ENCODE assay signal across 1 cellular context in the genomic region with DNA sequence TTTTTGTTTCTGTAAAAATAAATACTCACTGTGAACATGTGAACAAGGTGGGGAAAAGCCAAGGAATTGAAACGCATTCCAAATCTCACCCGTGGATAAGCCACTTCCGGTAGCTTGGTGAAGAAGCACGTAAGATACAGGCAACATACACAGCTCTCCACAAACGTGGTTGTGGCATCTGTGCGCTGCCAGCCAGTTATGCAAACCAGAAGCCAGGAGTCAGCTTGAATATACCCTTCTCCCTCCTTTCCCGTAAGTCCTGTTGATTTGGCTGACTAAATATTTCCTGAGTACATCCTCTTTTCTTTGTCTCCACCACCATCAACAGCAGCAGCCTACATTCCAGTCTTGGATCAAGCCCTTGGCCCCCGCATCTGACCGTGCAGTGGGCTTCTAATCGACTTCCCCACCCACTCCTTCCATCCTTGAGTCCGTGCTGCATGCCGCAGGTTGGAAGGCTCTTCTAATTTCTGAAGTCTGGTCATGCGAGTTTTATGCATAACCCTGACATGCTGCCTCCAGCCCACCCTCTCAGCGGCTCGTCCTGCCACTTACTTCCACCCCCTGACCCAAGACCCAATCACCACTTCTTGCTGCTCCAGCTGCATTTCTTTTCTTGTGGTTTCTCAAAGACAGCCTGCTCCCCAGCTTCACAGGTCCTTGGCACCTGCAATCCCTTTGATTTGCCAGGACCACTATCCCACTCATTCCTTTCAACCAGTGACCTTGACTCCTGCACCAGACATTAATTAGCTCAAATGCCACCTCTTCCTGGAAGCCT.
TF ChIP-seq lines count a peak whose summit lies in the region.

No MANE protein-coding gene starts in this region.

TF ChIP-seq in H1, 55 proteins besides CTCF, POLR2A, EP300 and RAD21:
- TF ChIP-seq GTF2F1 (IDR thresholded peaks at IDR 0.05; ENCODE audit: borderline replicate concordance, low read depth, low read length) (no peak), PHF8 (conservative IDR thresholded peaks at IDR 0.05; ENCODE audit: low read depth, low read length) (no peak), BCL11A (IDR thresholded peaks at IDR 0.05; ENCODE audit: low read depth in 2 of 2, low read length in 2 of 2) (no peak), CHD2 (IDR thresholded peaks at IDR 0.05; ENCODE audit: low read length) (no peak)
